In genomic region chr20:44711237-44711636, GRCh38 we compare ENCODE assay signal across 1 cellular context.
TF ChIP-seq lines count a peak whose summit lies in the region.

No MANE protein-coding gene starts in this region.

TF ChIP-seq in A549, 52 proteins besides CTCF, POLR2A, EP300 and RAD21 (continued from another document):
- TF ChIP-seq ATOH8 (CRISPR knock-in tag; IDR thresholded peaks at IDR 0.05; ENCODE audit: low read depth), result no peak
- TF ChIP-seq KDM1A (IDR thresholded peaks at IDR 0.05; ENCODE audit: low read depth), result no peak
- no peak for TF ChIP-seq SREBF2 (IDR thresholded peaks at IDR 0.05)
- TF ChIP-seq MAFK (IDR thresholded peaks at IDR 0.05; ENCODE audit: partially characterized antibody), result no peak
- no peak for TF ChIP-seq SMC3 (IDR thresholded peaks at IDR 0.05)
- TF ChIP-seq ESRRA (IDR thresholded peaks at IDR 0.05; ENCODE audit: borderline replicate concordance, low read length), result no peak
- no peak for TF ChIP-seq CHD4 (IDR thresholded peaks at IDR 0.05; ENCODE audit: borderline replicate concordance)
- no peak for TF ChIP-seq FOXS1 (CRISPR knock-in tag; IDR thresholded peaks at IDR 0.05)
- no peak for TF ChIP-seq RARB (CRISPR knock-in tag; IDR thresholded peaks at IDR 0.05)
